In the genomic region with DNA sequence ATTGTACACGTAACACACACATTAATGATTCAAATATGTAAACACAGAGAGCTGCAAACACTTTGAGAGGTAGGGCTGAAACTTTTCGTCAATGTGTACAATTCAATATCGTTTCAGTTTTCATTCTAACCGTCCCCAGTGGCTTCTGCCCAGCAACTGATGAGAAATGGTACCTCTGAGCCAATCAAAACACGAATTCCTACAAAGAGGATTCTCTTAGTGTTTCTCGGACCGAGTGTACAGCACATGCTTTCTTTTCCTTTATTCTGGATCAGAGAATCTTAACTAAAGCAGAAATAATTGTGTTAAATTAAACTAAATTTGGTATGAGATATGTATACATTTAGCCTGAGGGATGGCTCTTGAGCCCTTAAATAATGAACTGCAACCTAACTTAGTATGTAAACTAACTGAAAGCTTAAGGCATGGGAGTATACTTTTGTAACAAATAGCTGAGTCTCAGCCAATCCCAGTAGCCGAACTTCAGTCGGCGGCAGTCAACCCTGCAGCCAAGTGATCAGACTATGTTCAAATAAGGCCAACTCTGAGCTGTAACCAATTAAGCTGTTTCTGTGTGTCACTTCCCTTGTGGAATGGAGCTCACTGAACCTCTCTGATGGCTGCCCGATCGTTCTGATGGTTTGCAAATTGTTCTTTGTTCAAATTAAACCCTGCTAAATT, we compare ENCODE assay signal across 1 cellular context.
TF ChIP-seq lines count a peak whose summit lies in the region.

No MANE protein-coding gene starts in this region.

TF ChIP-seq in GM23338, 12 proteins besides CTCF, POLR2A, EP300 and RAD21 (continued from another document):
- TF ChIP-seq, protein P1, sequence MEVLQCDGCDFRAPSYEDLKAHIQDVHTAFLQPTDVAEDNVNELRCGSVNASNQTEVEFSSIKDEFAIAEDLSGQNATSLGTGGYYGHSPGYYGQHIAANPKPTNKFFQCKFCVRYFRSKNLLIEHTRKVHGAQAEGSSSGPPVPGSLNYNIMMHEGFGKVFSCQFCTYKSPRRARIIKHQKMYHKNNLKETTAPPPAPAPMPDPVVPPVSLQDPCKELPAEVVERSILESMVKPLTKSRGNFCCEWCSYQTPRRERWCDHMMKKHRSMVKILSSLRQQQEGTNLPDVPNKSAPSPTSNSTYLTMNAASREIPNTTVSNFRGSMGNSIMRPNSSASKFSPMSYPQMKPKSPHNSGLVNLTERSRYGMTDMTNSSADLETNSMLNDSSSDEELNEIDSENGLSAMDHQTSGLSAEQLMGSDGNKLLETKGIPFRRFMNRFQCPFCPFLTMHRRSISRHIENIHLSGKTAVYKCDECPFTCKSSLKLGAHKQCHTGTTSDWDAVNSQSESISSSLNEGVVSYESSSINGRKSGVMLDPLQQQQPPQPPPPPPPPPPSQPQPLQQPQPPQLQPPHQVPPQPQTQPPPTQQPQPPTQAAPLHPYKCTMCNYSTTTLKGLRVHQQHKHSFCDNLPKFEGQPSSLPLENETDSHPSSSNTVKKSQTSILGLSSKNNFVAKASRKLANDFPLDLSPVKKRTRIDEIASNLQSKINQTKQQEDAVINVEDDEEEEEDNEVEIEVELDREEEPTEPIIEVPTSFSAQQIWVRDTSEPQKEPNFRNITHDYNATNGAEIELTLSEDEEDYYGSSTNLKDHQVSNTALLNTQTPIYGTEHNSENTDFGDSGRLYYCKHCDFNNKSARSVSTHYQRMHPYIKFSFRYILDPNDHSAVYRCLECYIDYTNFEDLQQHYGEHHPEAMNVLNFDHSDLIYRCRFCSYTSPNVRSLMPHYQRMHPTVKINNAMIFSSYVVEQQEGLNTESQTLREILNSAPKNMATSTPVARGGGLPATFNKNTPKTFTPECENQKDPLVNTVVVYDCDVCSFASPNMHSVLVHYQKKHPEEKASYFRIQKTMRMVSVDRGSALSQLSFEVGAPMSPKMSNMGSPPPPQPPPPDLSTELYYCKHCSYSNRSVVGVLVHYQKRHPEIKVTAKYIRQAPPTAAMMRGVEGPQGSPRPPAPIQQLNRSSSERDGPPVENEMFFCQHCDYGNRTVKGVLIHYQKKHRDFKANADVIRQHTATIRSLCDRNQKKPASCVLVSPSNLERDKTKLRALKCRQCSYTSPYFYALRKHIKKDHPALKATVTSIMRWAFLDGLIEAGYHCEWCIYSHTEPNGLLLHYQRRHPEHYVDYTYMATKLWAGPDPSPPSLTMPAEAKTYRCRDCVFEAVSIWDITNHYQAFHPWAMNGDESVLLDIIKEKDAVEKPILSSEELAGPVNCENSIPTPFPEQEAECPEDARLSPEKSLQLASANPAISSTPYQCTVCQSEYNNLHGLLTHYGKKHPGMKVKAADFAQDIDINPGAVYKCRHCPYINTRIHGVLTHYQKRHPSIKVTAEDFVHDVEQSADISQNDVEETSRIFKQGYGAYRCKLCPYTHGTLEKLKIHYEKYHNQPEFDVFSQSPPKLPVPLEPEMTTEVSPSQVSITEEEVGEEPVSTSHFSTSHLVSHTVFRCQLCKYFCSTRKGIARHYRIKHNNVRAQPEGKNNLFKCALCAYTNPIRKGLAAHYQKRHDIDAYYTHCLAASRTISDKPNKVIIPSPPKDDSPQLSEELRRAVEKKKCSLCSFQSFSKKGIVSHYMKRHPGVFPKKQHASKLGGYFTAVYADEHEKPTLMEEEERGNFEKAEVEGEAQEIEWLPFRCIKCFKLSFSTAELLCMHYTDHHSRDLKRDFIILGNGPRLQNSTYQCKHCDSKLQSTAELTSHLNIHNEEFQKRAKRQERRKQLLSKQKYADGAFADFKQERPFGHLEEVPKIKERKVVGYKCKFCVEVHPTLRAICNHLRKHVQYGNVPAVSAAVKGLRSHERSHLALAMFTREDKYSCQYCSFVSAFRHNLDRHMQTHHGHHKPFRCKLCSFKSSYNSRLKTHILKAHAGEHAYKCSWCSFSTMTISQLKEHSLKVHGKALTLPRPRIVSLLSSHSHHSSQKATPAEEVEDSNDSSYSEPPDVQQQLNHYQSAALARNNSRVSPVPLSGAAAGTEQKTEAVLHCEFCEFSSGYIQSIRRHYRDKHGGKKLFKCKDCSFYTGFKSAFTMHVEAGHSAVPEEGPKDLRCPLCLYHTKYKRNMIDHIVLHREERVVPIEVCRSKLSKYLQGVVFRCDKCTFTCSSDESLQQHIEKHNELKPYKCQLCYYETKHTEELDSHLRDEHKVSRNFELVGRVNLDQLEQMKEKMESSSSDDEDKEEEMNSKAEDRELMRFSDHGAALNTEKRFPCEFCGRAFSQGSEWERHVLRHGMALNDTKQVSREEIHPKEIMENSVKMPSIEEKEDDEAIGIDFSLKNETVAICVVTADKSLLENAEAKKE (CRISPR knock-in tag; IDR thresholded peaks at IDR 0.05) = no peak
- no peak for TF ChIP-seq NANOG (IDR thresholded peaks at IDR 0.05; ENCODE audit: borderline replicate concordance)
- TF ChIP-seq, protein P2, sequence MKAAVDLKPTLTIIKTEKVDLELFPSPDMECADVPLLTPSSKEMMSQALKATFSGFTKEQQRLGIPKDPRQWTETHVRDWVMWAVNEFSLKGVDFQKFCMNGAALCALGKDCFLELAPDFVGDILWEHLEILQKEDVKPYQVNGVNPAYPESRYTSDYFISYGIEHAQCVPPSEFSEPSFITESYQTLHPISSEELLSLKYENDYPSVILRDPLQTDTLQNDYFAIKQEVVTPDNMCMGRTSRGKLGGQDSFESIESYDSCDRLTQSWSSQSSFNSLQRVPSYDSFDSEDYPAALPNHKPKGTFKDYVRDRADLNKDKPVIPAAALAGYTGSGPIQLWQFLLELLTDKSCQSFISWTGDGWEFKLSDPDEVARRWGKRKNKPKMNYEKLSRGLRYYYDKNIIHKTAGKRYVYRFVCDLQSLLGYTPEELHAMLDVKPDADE (IDR thresholded peaks at IDR 0.05) = no peak
